18 cellular contexts compared by ENCODE assay signal in the genomic region with DNA sequence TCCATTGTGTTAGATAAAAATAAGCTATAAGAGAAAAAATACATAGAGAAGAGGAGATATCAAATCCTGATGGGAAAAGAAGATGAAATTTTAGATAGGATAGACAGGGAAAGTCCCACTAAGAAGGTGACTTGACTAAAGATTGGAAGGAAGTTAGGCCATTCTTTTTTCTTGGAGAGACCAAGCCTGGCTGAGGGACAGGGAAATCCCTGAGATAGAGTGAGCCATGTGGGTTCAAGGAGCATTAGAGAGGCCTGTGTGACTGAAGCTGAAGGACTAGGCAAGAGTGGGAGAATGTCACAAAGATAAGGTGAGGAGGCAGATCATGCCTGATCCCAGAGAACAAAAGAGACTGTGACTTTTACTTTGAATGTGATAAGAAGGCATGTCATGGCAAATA. TPM values are rescaled to one million over a fixed set of nuclear protein-coding genes. Genes with fewer than 3 reads are reported as not detected.
A peak's percentile ranks its signal among the peaks of the same experiment; 100 is the strongest.
DNase-seq lines count a peak whose midpoint lies in the region; FAIRE-seq and TF ChIP-seq lines count a peak whose summit lies in the region.
"Had no signal": no experiment of that assay in that cellular context is flagged by ENCODE, and none has a peak within 500 bp of the region (broad histone marks: within the 10 kb centered on the region; RNA-seq: fewer than 3 reads in every experiment).

No MANE protein-coding gene starts in this region.

- H4K91ac ChIP-seq in mesenchymal stem cell (ENCODE audit: low read length), result no peak overlapping the region

- in situ Hi-C loops in mammary epithelial cell (cut with MboI; ENCODE audit: low sequenced_read_pairs in 2 of 2), result no loop called here

- POLR2A ChIA-PET in MCF 10A (lab: Yijun Ruan, JAX), result no interaction called here

- H2BK15ac ChIP-seq in mesenchymal stem cell (ENCODE audit: low read depth, poor library complexity, severe bottlenecking), result no peak overlapping the region

- H3K27ac ChIP-seq in mammary epithelial cell (ENCODE audit: insufficient read depth, low read depth, low read length), result no peak overlapping the region
- H3K27ac ChIP-seq in SJSA1, result peak overlapping the region; percentile 97
- H3K27ac ChIP-seq in mesenchymal stem cell (ENCODE audit: low read length, poor library complexity, severe bottlenecking), result no peak overlapping the region
- H3K27ac ChIP-seq in smooth muscle cell (ENCODE audit: low read depth), result peak overlapping the region; percentile 75
- H3K27ac ChIP-seq: BLaER1 had no signal

- H2BK5ac ChIP-seq in mesenchymal stem cell (ENCODE audit: low read depth, low read length, poor library complexity, severe bottlenecking), result no peak overlapping the region

- TF ChIP-seq CTCF in mammary epithelial cell (conservative IDR thresholded peaks at IDR 0.05 in 1 of 2, IDR thresholded peaks at IDR 0.05 in 1 of 2; ENCODE audit: extremely low read depth in 1 of 2, insufficient read depth in 1 of 2, low read depth in 1 of 2, low read length in 2 of 2) (no peak), MCF 10A (IDR thresholded peaks at IDR 0.05; ENCODE audit: unreplicated experiment) (no peak), smooth muscle cell (IDR thresholded peaks at IDR 0.05; ENCODE audit: borderline replicate concordance, insufficient read depth, poor library complexity, severe bottlenecking) (no peak)

- H3K4me3 ChIP-seq in mammary epithelial cell (replicated peaks in 1 of 3; ENCODE audit: insufficient read depth in 1 of 3, low read depth in 2 of 3, low read length in 3 of 3) (no peak overlapping the region), SJSA1 (no peak overlapping the region), mesenchymal stem cell (ENCODE audit: insufficient read depth in 1 of 2, low read depth in 1 of 2, low read length in 2 of 2) (no peak overlapping the region), smooth muscle cell (no peak overlapping the region)
- H3K4me3 ChIP-seq: BLaER1 had no signal

- H3K4me3 Mint-ChIP-seq in MCF 10A (ENCODE audit: unreplicated experiment), result no peak overlapping the region

- no peaks in the 10 kb centered on the region for H4K20me1 ChIP-seq in mammary epithelial cell (ENCODE audit: insufficient read depth, low read length)
- H4K20me1 ChIP-seq in smooth muscle cell (ENCODE audit: low read depth), result no peaks in the 10 kb centered on the region
- H4K20me1 ChIP-seq: BLaER1 had no signal

- H3K23ac ChIP-seq in mesenchymal stem cell (ENCODE audit: low read length in 2 of 2), result no peak overlapping the region

- intact Hi-C loops in mammary epithelial cell (cut with micrococcal nuclease), result loop anchor here (5.0 to 10.0 kb wide), 3 partner anchors 67 to 359 kb away; no protein-coding TSS in a partner anchor
- intact Hi-C loops in MCF 10A (cut with micrococcal nuclease), result loop anchor here (10.0 kb wide), 1 partner anchor 301 kb away; no protein-coding TSS in a partner anchor

- dilution Hi-C loops in mammary epithelial cell (cut with HindIII; ENCODE audit: low sequenced_read_pairs), result no loop called here

- no peak overlapping the region for H2AK5ac ChIP-seq in mesenchymal stem cell (ENCODE audit: low read length, severe bottlenecking)

- H3K79me2 ChIP-seq in mammary epithelial cell (ENCODE audit: insufficient read depth, low read length), result no peaks in the 10 kb centered on the region
- H3K79me2 ChIP-seq in smooth muscle cell (ENCODE audit: low read depth), result no peaks in the 10 kb centered on the region

- H3K36me3 Mint-ChIP-seq in MCF 10A (ENCODE audit: insufficient read depth, unreplicated experiment), result peaks cover 2% of the 10 kb centered on the region

- BruUV-seq in mammary epithelial cell (replicated peaks; lab: Mats Ljungman, UMichigan), result no TSS peak
- BruUV-seq in MCF 10A (replicated peaks; lab: Mats Ljungman, UMichigan), result no TSS peak

- no peak overlapping the region for H3K4ac ChIP-seq in mesenchymal stem cell (ENCODE audit: low read depth in 1 of 2, low read length in 2 of 2)

- H2BK12ac ChIP-seq in mesenchymal stem cell (ENCODE audit: low read length in 2 of 2), result no peak overlapping the region

- H2AFZ ChIP-seq in mammary epithelial cell (ENCODE audit: low read depth, low read length) (peak overlapping the region; percentile 49), mesenchymal stem cell (ENCODE audit: low read depth, low read length) (no peak overlapping the region), smooth muscle cell (ENCODE audit: low read depth) (no peak overlapping the region)

- H3K27me3 ChIP-seq in mammary epithelial cell (ENCODE audit: insufficient read depth, low read length) (no peaks in the 10 kb centered on the region), SJSA1 (replicated peaks) (no peaks in the 10 kb centered on the region), mesenchymal stem cell (ENCODE audit: control insufficient read depth in 1 of 2, insufficient read depth in 1 of 2, low read length in 2 of 2) (no peaks in the 10 kb centered on the region), smooth muscle cell (ENCODE audit: low read depth) (no peaks in the 10 kb centered on the region)
- H3K27me3 ChIP-seq: BLaER1 had no signal

- H3F3A ChIP-seq in smooth muscle cell (ENCODE audit: low read depth), result no peaks in the 10 kb centered on the region

- peaks cover 42% of the 10 kb centered on the region for H3K4me1 ChIP-seq in mammary epithelial cell (ENCODE audit: insufficient read depth, low read length)
- H3K4me1 ChIP-seq in SJSA1 (replicated peaks), result peaks cover 57% of the 10 kb centered on the region
- H3K4me1 ChIP-seq in mesenchymal stem cell (ENCODE audit: control insufficient read depth, insufficient read depth, low read depth, low read length), result peaks cover 4% of the 10 kb centered on the region
- H3K4me1 ChIP-seq in smooth muscle cell (ENCODE audit: low read depth), result peaks cover 3% of the 10 kb centered on the region

- no peaks in the 10 kb centered on the region for H3K9me3 Mint-ChIP-seq in MCF 10A (ENCODE audit: unreplicated experiment)
- H3K9me3 Mint-ChIP-seq: CD8-positive, alpha-beta memory T cell; IgD-negative memory B cell had no signal

- H4K8ac ChIP-seq in mesenchymal stem cell (ENCODE audit: low read length), result no peak overlapping the region

- H3K4me2 ChIP-seq in mammary epithelial cell (ENCODE audit: insufficient read depth, low read depth, low read length) (no peak overlapping the region), mesenchymal stem cell (ENCODE audit: low read length, poor library complexity, severe bottlenecking) (no peak overlapping the region), smooth muscle cell (no peak overlapping the region)
- H3K4me2 ChIP-seq: BLaER1 had no signal

- H3K9ac ChIP-seq in mammary epithelial cell (ENCODE audit: insufficient read depth, low read length) (no peak overlapping the region), mesenchymal stem cell (ENCODE audit: low read length) (peak overlapping the region; percentile 65), smooth muscle cell (ENCODE audit: low read depth) (no peak overlapping the region)
- H3K9ac ChIP-seq: BLaER1 had no signal

- H3K9me3 ChIP-seq in mammary epithelial cell (replicated peaks; ENCODE audit: insufficient read depth, low read length) (no peaks in the 10 kb centered on the region), SJSA1 (replicated peaks) (0 out of 2 replicates have a peak, but pooled peaks cover 3% of the 10 kb centered on the region), mesenchymal stem cell (ENCODE audit: control insufficient read depth, low read length) (no peaks in the 10 kb centered on the region), smooth muscle cell (replicated peaks; ENCODE audit: low read depth) (no peaks in the 10 kb centered on the region)

- CTCF ChIA-PET in mammary epithelial cell (lab: Charles Lee; ENCODE audit: low non-redundant PET), result no interaction called here
- CTCF ChIA-PET in MCF 10A (lab: Yijun Ruan, JAX), result interaction anchor here (0.5 kb wide), 1 partner anchor 469 kb away, joined by 4 read pairs; no protein-coding TSS in a partner anchor

- H3K18ac ChIP-seq in mesenchymal stem cell (ENCODE audit: low read depth in 1 of 2, low read length in 2 of 2), result no peak overlapping the region

- H3K14ac ChIP-seq in mesenchymal stem cell (ENCODE audit: low read length in 2 of 2), result no peak overlapping the region

- no peak overlapping the region for H3K27ac Mint-ChIP-seq in MCF 10A (ENCODE audit: low read depth, unreplicated experiment)

- H2BK120ac ChIP-seq in mesenchymal stem cell (ENCODE audit: low read depth, low read length), result no peak overlapping the region

- peaks cover 33% of the 10 kb centered on the region for H3K4me1 Mint-ChIP-seq in MCF 10A (ENCODE audit: insufficient read depth, unreplicated experiment)

- no peak for FAIRE-seq in HTR-8/SVneo (lab: Jason Lieb, UNC)
- FAIRE-seq: G401.6 had no signal

- H3K27me3 Mint-ChIP-seq in MCF 10A (ENCODE audit: insufficient read depth, unreplicated experiment), result no peaks in the 10 kb centered on the region

- H3K36me3 ChIP-seq in mammary epithelial cell (ENCODE audit: insufficient read depth, low read length), result no peaks in the 10 kb centered on the region
- no peaks in the 10 kb centered on the region for H3K36me3 ChIP-seq in SJSA1
- H3K36me3 ChIP-seq in mesenchymal stem cell (ENCODE audit: control insufficient read depth in 1 of 2, insufficient read depth in 2 of 2, low read depth in 1 of 2, low read length in 2 of 2), result no peaks in the 10 kb centered on the region
- H3K36me3 ChIP-seq in smooth muscle cell (ENCODE audit: low read depth), result no peaks in the 10 kb centered on the region
- H3K36me3 ChIP-seq: BLaER1 had no signal

- DNase-seq in mammary epithelial cell (no peak), MCF 10A (ENCODE audit: unreplicated experiment) (no peak), SJSA1 (ENCODE audit: low read depth in 1 of 2, low spot score in 2 of 2) (no peak), mesenchymal stem cell (no peak), smooth muscle cell (lab: John Stamatoyannopoulos, UW; ENCODE audit: unreplicated experiment) (no peak), HTR-8/SVneo (ENCODE audit: insufficient read length, low spot score) (no peak), NCI-H345 treated with DMSO at 0.1 percent for 48 hours (lab: John Stamatoyannopoulos, UW; ENCODE audit: unreplicated experiment) (no peak), HCEC 1CT (no peak)
- DNase-seq: 8988T; CD8-positive, alpha-beta memory T cell; DMS79 treated with DMSO at 0.1 percent for 48 hours; Kasumi-1; NCI-H1105 treated with DMSO at 0.1 percent for 48 hours; NCI-H187 treated with DMSO at 0.1 percent for 48 hours; NCI-H446 treated with DMSO at 0.1 percent for 48 hours had no signal

- no peaks in the 10 kb centered on the region for H3K79me1 ChIP-seq in mesenchymal stem cell (replicated peaks; ENCODE audit: low read length, poor library complexity, severe bottlenecking)

RNA-seq across cellular contexts. Expression of a gene that starts 5.2 kb away (rescaled TPM):
- total RNA-seq in mammary epithelial cell, result 10 to 100 TPM in 1 of 2 donors, 1 to 10 TPM in 1; 6.8 to 12.2 TPM
- 5.7 TPM for polyA plus RNA-seq in mammary epithelial cell
- 11.7 TPM for polyA minus RNA-seq in mammary epithelial cell
- 3.4 and 6.1 TPM in 2 replicates for total RNA-seq in MCF 10A (2022)
- 24.8 and 26.8 TPM in 2 replicates for total RNA-seq in SJSA1 (2014; rRNA removed; shearing (Covaris generic))
- polyA plus RNA-seq in mesenchymal stem cell (2013, experiment 1 of 2), result 8.1 TPM
- 7.8 TPM for polyA plus RNA-seq in mesenchymal stem cell (2013, experiment 2 of 2)
- total RNA-seq in smooth muscle cell, result 7.9 and 8.4 TPM in 2 replicates
- polyA plus RNA-seq in smooth muscle cell, result 2.2 and 3.4 TPM in 2 replicates

RNA-seq across cellular contexts. Expression of a gene that starts 11.3 kb away (rescaled TPM):
- 100 to 1,000 TPM; 296 to 380 TPM for total RNA-seq in mammary epithelial cell
- 122 TPM for polyA plus RNA-seq in mammary epithelial cell
- polyA minus RNA-seq in mammary epithelial cell, result 433 TPM
- total RNA-seq in MCF 10A (2022), result 94.6 and 191 TPM in 2 replicates
- total RNA-seq in SJSA1 (2014; rRNA removed; shearing (Covaris generic)), result 99.8 and 118 TPM in 2 replicates
- polyA plus RNA-seq in mesenchymal stem cell (2013, experiment 1 of 2), result 109 TPM
- 108 TPM for polyA plus RNA-seq in mesenchymal stem cell (2013, experiment 2 of 2)
- 412 and 415 TPM in 2 replicates for total RNA-seq in smooth muscle cell
- 354 and 360 TPM in 2 replicates for polyA plus RNA-seq in smooth muscle cell

Comparison
In these comparisons a context has a peak if more than half of its experiments do, and no peak if none do; other contexts are left out.
1. H3K27ac ChIP-seq: peak in SJSA1 (single experiment) and smooth muscle cell (single experiment); none in mammary epithelial cell (single experiment) and mesenchymal stem cell (single experiment).